ENCODE assay signal across 10 cellular contexts in genomic region chr14:45089813-45090212, GRCh38. TPM values are rescaled to one million over a fixed set of nuclear protein-coding genes. Genes with fewer than 3 reads are reported as not detected.
DNase-seq lines count a peak whose midpoint lies in the region; ATAC-seq and TF ChIP-seq lines count a peak whose summit lies in the region.
"Had no signal": no experiment of that assay in that cellular context is flagged by ENCODE, and none has a peak within 500 bp of the region (broad histone marks: within the 10 kb centered on the region; RNA-seq: fewer than 3 reads in every experiment).

No MANE protein-coding gene starts in this region.

- H3K4me3 ChIP-seq in breast epithelium = no peak overlapping the region

- DNase-seq in MCF 10A (ENCODE audit: unreplicated experiment) = peak; percentile 64
- DNase-seq in breast epithelium (ENCODE audit: low spot score in 2 of 2) = no peak
- no peak for DNase-seq in NCI-H524 (lab: John Stamatoyannopoulos, UW)
- DNase-seq in COR-L47 (lab: John Stamatoyannopoulos, UW) = no peak
- no peak for DNase-seq in NCI-H1930 (lab: John Stamatoyannopoulos, UW)

- CTCF ChIA-PET in MCF 10A (lab: Yijun Ruan, JAX) = interaction anchor here (1.1 kb wide), 1 partner anchor 159 kb away, joined by 3 read pairs; no protein-coding TSS in a partner anchor

- H3K27me3 ChIP-seq in breast epithelium = no peaks in the 10 kb centered on the region

- TF ChIP-seq POLR2A in breast epithelium (IDR thresholded peaks at IDR 0.05) = no peak

- no TSS peak for BruUV-seq in MCF 10A (replicated peaks; lab: Mats Ljungman, UMichigan)

- H3K27me3 Mint-ChIP-seq in MCF 10A (ENCODE audit: insufficient read depth, unreplicated experiment) = no peaks in the 10 kb centered on the region
- H3K27me3 Mint-ChIP-seq in activated T-helper 17 cell treated with anti-CD3 and anti-CD28 coated beads, Interleukin-2, amount 50 U/mL, for 72 hours = no peaks in the 10 kb centered on the region
- no peaks in the 10 kb centered on the region for H3K27me3 Mint-ChIP-seq in stimulated activated naive CD8-positive, alpha-beta T cell treated with anti-CD3 and anti-CD28 coated beads, Interleukin-15, Interleukin-2, amounts not matched to agents 100 ng/mL and 50 ng/mL, for 24 hours
- H3K27me3 Mint-ChIP-seq: type B pancreatic cell had no signal

- H3K27ac ChIP-seq in breast epithelium = no peak overlapping the region

- no peak for TF ChIP-seq CTCF in MCF 10A (IDR thresholded peaks at IDR 0.05; ENCODE audit: unreplicated experiment)
- TF ChIP-seq CTCF in breast epithelium (IDR thresholded peaks at IDR 0.05) = no peak

- peaks cover 51% of the 10 kb centered on the region for H3K4me1 Mint-ChIP-seq in MCF 10A (ENCODE audit: insufficient read depth, unreplicated experiment)
- peaks cover 58% of the 10 kb centered on the region for H3K4me1 Mint-ChIP-seq in activated T-helper 17 cell treated with anti-CD3 and anti-CD28 coated beads, Interleukin-2, amount 50 U/mL, for 72 hours
- H3K4me1 Mint-ChIP-seq in stimulated activated naive CD8-positive, alpha-beta T cell treated with anti-CD3 and anti-CD28 coated beads, Interleukin-15, Interleukin-2, amounts not matched to agents 100 ng/mL and 50 ng/mL, for 24 hours (ENCODE audit: low read depth) = peaks cover 82% of the 10 kb centered on the region

- H3K27ac Mint-ChIP-seq in MCF 10A (ENCODE audit: low read depth, unreplicated experiment) = peak overlapping the region; percentile 28
- peak overlapping the region; percentile 91 for H3K27ac Mint-ChIP-seq in activated T-helper 17 cell treated with anti-CD3 and anti-CD28 coated beads, Interleukin-2, amount 50 U/mL, for 72 hours
- H3K27ac Mint-ChIP-seq in stimulated activated naive CD8-positive, alpha-beta T cell treated with anti-CD3 and anti-CD28 coated beads, Interleukin-15, Interleukin-2, amounts not matched to agents 100 ng/mL and 50 ng/mL, for 24 hours = peak overlapping the region; percentile 87
- H3K27ac Mint-ChIP-seq: nephron, type B pancreatic cell had no signal

- intact Hi-C loops in MCF 10A (cut with micrococcal nuclease) = no loop called here
- intact Hi-C loops in breast epithelium (cut with DNase I; ENCODE audit: low total_unique reads) = no loop called here

- peaks cover 35% of the 10 kb centered on the region for H3K36me3 Mint-ChIP-seq in MCF 10A (ENCODE audit: insufficient read depth, unreplicated experiment)
- peaks cover 94% of the 10 kb centered on the region for H3K36me3 Mint-ChIP-seq in activated T-helper 17 cell treated with anti-CD3 and anti-CD28 coated beads, Interleukin-2, amount 50 U/mL, for 72 hours (ENCODE audit: low read depth)
- H3K36me3 Mint-ChIP-seq in stimulated activated naive CD8-positive, alpha-beta T cell treated with anti-CD3 and anti-CD28 coated beads, Interleukin-15, Interleukin-2, amounts not matched to agents 100 ng/mL and 50 ng/mL, for 24 hours (ENCODE audit: low read depth) = peaks cover 55% of the 10 kb centered on the region

- H3K9me3 ChIP-seq in breast epithelium = no peaks in the 10 kb centered on the region

- peak overlapping the region; percentile 7 for H3K4me3 Mint-ChIP-seq in MCF 10A (ENCODE audit: unreplicated experiment)
- H3K4me3 Mint-ChIP-seq in activated T-helper 17 cell treated with anti-CD3 and anti-CD28 coated beads, Interleukin-2, amount 50 U/mL, for 72 hours = peak overlapping the region; percentile 94
- H3K4me3 Mint-ChIP-seq in stimulated activated naive CD8-positive, alpha-beta T cell treated with anti-CD3 and anti-CD28 coated beads, Interleukin-15, Interleukin-2, amounts not matched to agents 100 ng/mL and 50 ng/mL, for 24 hours = peak overlapping the region; percentile 63
- H3K4me3 Mint-ChIP-seq: nephron, type B pancreatic cell had no signal

- peaks cover 0 to 14% of the 10 kb centered on the region in 2 donors for H3K4me1 ChIP-seq in breast epithelium

- no peaks in the 10 kb centered on the region for H3K9me3 Mint-ChIP-seq in MCF 10A (ENCODE audit: unreplicated experiment)
- H3K9me3 Mint-ChIP-seq in activated T-helper 17 cell treated with anti-CD3 and anti-CD28 coated beads, Interleukin-2, amount 50 U/mL, for 72 hours = no peaks in the 10 kb centered on the region
- no peaks in the 10 kb centered on the region for H3K9me3 Mint-ChIP-seq in stimulated activated naive CD8-positive, alpha-beta T cell treated with anti-CD3 and anti-CD28 coated beads, Interleukin-15, Interleukin-2, amounts not matched to agents 100 ng/mL and 50 ng/mL, for 24 hours
- H3K9me3 Mint-ChIP-seq: nephron, type B pancreatic cell had no signal

- peak; percentile 47 for ATAC-seq in HG02970 (IDR thresholded peaks at IDR 0.05; ENCODE audit: low FRiP score, unreplicated experiment)
- ATAC-seq in activated T-helper 17 cell treated with anti-CD3 and anti-CD28 coated beads, Interleukin-2, amount 50 U/mL, for 72 hours (replicated peaks) = peak; percentile 99

- POLR2A ChIA-PET in MCF 10A (lab: Yijun Ruan, JAX) = interaction anchor here (1.2 to 4.9 kb wide), 10 partner anchors 8 to 176 kb away, joined by 3 to 69 read pairs (median 4); partner anchors contain the start of genes FANCM, FKBP3, KLHL28 and MIS18BP1

- no peaks in the 10 kb centered on the region for H3K36me3 ChIP-seq in breast epithelium

RNA-seq across cellular contexts. Expression of gene PRPF39, which starts 5.9 kb away (rescaled TPM):
- total RNA-seq in MCF 10A (2022) (36.7 and 41.4 TPM in 2 replicates), breast epithelium (10 to 100 TPM; 29.8 to 54.4 (median 48.8) TPM)
- 10 to 100 TPM; 49.6 to 78.1 TPM for total RNA-seq in activated T-helper 17 cell treated with anti-CD3 and anti-CD28 coated beads, Interleukin-2, amount 50 U/mL, for 72 hours

RNA-seq across cellular contexts. Expression of gene FKBP3, which starts 44.5 kb away (rescaled TPM):
- total RNA-seq in MCF 10A (2022) = 61.7 and 62.0 TPM in 2 replicates
- total RNA-seq in breast epithelium = 10 to 100 TPM; 25.8 to 41.3 (median 41.0) TPM
- 10 to 100 TPM; 52.5 to 80.5 TPM for total RNA-seq in activated T-helper 17 cell treated with anti-CD3 and anti-CD28 coated beads, Interleukin-2, amount 50 U/mL, for 72 hours

RNA-seq across cellular contexts. Expression of gene FANCM, which starts 45.9 kb away (rescaled TPM):
- total RNA-seq in MCF 10A (2022) (5.0 and 6.6 TPM in 2 replicates), breast epithelium (10 to 100 TPM in 1 of 3 donors, 1 to 10 TPM in 2; 8.2 to 17.4 (median 8.5) TPM)
- total RNA-seq in activated T-helper 17 cell treated with anti-CD3 and anti-CD28 coated beads, Interleukin-2, amount 50 U/mL, for 72 hours = 10 to 100 TPM; 14.8 to 16.9 TPM

Comparison
In these comparisons a context has a peak if more than half of its experiments do, and no peak if none do; other contexts are left out.
1. H3K27ac Mint-ChIP-seq: peak in every context shown above with its lines; median percentile 91 in activated T-helper 17 cell treated with anti-CD3 and anti-CD28 coated beads, Interleukin-2, amount 50 U/mL, for 72 hours; 87 in stimulated activated naive CD8-positive, alpha-beta T cell treated with anti-CD3 and anti-CD28 coated beads, Interleukin-15, Interleukin-2, amounts not matched to agents 100 ng/mL and 50 ng/mL, for 24 hours; 28 in MCF 10A.
2. H3K4me3 Mint-ChIP-seq: peak in every context shown above with its lines; median percentile 94 in activated T-helper 17 cell treated with anti-CD3 and anti-CD28 coated beads, Interleukin-2, amount 50 U/mL, for 72 hours; 63 in stimulated activated naive CD8-positive, alpha-beta T cell treated with anti-CD3 and anti-CD28 coated beads, Interleukin-15, Interleukin-2, amounts not matched to agents 100 ng/mL and 50 ng/mL, for 24 hours; 7 in MCF 10A.